Comparison of ENCODE assay signal across 20 cellular contexts in genomic region chr4:151912626-151913025, GRCh38.
"Had no signal": no experiment of that assay in that cellular context is flagged by ENCODE, and none has a peak within 500 bp of the region (broad histone marks: within the 10 kb centered on the region; RNA-seq: fewer than 3 reads in every experiment).

No MANE protein-coding gene starts in this region.

- H3K9me3 ChIP-seq: adrenal gland, breast epithelium, tibial artery, uterus had no signal

- H3K36me3 ChIP-seq: adrenal gland, breast epithelium, left ventricle myocardium inferior, tibial artery, uterus had no signal

- H3K27me3 ChIP-seq: adrenal gland, breast epithelium, tibial artery, uterus had no signal

- H3K4me1 ChIP-seq: adrenal gland, breast epithelium, left ventricle myocardium inferior, tibial artery, uterus had no signal

- H3K4me3 ChIP-seq: adrenal gland, breast epithelium, coronary artery, left ventricle myocardium inferior, tibial artery, uterus had no signal

- DNase-seq: activated CD4-positive, alpha-beta T cell treated with anti-CD3 and anti-CD28 coated beads, Interleukin-2, amount 10 ng/mL, durations not matched to agents 7 days and 5 days; activated CD8-positive, alpha-beta memory T cell treated with anti-CD3 and anti-CD28 coated beads for 24 hours; activated CD8-positive, alpha-beta memory T cell treated with anti-CD3 and anti-CD28 coated beads, Interleukin-2, amount 50 U/mL, for 48 hours; activated gamma-delta T cell; activated T-cell treated with anti-CD3 and anti-CD28 coated beads, Interleukin-2, amount 50 U/mL, for 72 hours; adrenal gland; erythroblast; hypothalamus; kidney glomerular epithelial cell; left ventricle myocardium inferior; stimulated activated CD4-positive, alpha-beta T cell treated with anti-CD3 and anti-CD28 coated beads, Interleukin-12 subunit alpha, Interleukin-12 subunit beta, amount 100 ng/mL, for 4 hours; stimulated activated CD4-positive, alpha-beta T cell treated with anti-CD3 and anti-CD28 coated beads, Interleukin-1b, Interleukin-23, amount 100 ng/mL, for 48 hours; stimulated activated CD8-positive, alpha-beta memory T cell treated with anti-CD3 and anti-CD28 coated beads, Interleukin-4, amount 100 ng/mL, for 48 hours; stimulated activated naive CD4-positive, alpha-beta T cell; T1000; tibial artery; uterus had no signal

- ATAC-seq: activated CD4-positive, CD25-positive, alpha-beta regulatory T cell treated with anti-CD3 and anti-CD28 coated beads, Interleukin-2, amount 50 U/mL, for 24 hours; activated T-cell treated with anti-CD3 and anti-CD28 coated beads, Interleukin-2, amount 50 U/mL, for 72 hours had no signal

- H3K27ac ChIP-seq: adrenal gland, breast epithelium, coronary artery, left ventricle myocardium inferior, tibial artery, uterus had no signal
